23 cellular contexts compared by ENCODE assay signal in genomic region chr19:12687496-12688196, GRCh38. TPM values are rescaled to one million over a fixed set of nuclear protein-coding genes. Genes with fewer than 3 reads are reported as not detected.
DNase-seq lines count a peak whose midpoint lies in the region; ATAC-seq, FAIRE-seq and TF ChIP-seq lines count a peak whose summit lies in the region.
"Had no signal": no experiment of that assay in that cellular context is flagged by ENCODE, and none has a peak within 500 bp of the region (broad histone marks: within the 10 kb centered on the region; RNA-seq: fewer than 3 reads in every experiment).

TSS of gene GNG14 (plus strand) at chr19:12687998. CDS start at chr19:12688049, 51 bp downstream.

- H3K4me2 ChIP-seq in A549: no peak within 1 kb of the TSS
- H3K4me2 ChIP-seq: GM23338 had no signal

- H3K4me1 ChIP-seq in A549: no peaks in the 10 kb centered on the region
- no peaks in the 10 kb centered on the region for H3K4me1 ChIP-seq in HEK293 (ENCODE audit: control insufficient read depth, insufficient read depth, low read length)
- H3K4me1 ChIP-seq in NT2/D1 (ENCODE audit: insufficient read depth, insufficient read length): peaks cover 4% of the 10 kb centered on the region
- H3K4me1 ChIP-seq: BE2C had no signal

- H3K27ac ChIP-seq in A549 (no peak within 1 kb of the TSS), HEK293 (ENCODE audit: extremely low read depth, low read depth, low read length) (no peak within 1 kb of the TSS)
- H3K27ac ChIP-seq: SK-N-MC had no signal

- DNase-seq in A549 (ENCODE audit: low read depth in 1 of 2, low spot score in 1 of 2) (no peak), NT2/D1 (ENCODE audit: low read depth, low spot score) (no peak), glutamatergic neuron (no peak), GM19238 (ENCODE audit: insufficient read length, low spot score) (no peak), T-helper 17 cell (no peak), NCI-H1694 treated with DMSO at 0.1 percent for 48 hours (lab: John Stamatoyannopoulos, UW) (no peak)
- DNase-seq: BE2C; Calu3; CD8-positive, alpha-beta T cell; Kasumi-1; MM.1S; NCI-H1105; NCI-H2081 treated with DMSO at 0.1 percent for 48 hours; NCI-H510A; NCI-H774; OCI-M1; Right ventricle myocardium superior had no signal

- peaks cover 0 to 29% of the 10 kb centered on the region in 2 experiments; a peak in 1 of 3 replicates for H3K36me3 ChIP-seq in HEK293 (ENCODE audit: control insufficient read depth in 2 of 2, insufficient read depth in 1 of 2, low read length in 2 of 2)
- peaks cover 53% of the 10 kb centered on the region for H3K36me3 ChIP-seq in NT2/D1 (ENCODE audit: insufficient read depth, insufficient read length, low read length)
- H3K36me3 ChIP-seq: BE2C had no signal

- TF ChIP-seq CTCF in A549 (IDR thresholded peaks at IDR 0.05) (no peak), HEK293 (tag by site-specific recombination; IDR thresholded peaks at IDR 0.05) (no peak), glutamatergic neuron (IDR thresholded peaks at IDR 0.05; ENCODE audit: partially characterized antibody, unreplicated experiment) (no peak)

- peak within 1 kb of the TSS; percentile 42 for H3K4me3 Mint-ChIP-seq in glutamatergic neuron (ENCODE audit: unreplicated experiment)
- H3K4me3 Mint-ChIP-seq in T-helper 17 cell: no peak within 1 kb of the TSS
- H3K4me3 Mint-ChIP-seq: CD8-positive, alpha-beta T cell; GM23338 had no signal

- H3K9me3 Mint-ChIP-seq in glutamatergic neuron (ENCODE audit: unreplicated experiment): peaks cover 4% of the 10 kb centered on the region
- H3K9me3 Mint-ChIP-seq: CD8-positive, alpha-beta T cell; GM23338 had no signal

- no peak within 1 kb of the TSS for H3K27ac Mint-ChIP-seq in glutamatergic neuron (ENCODE audit: unreplicated experiment)
- no peak within 1 kb of the TSS for H3K27ac Mint-ChIP-seq in T-helper 17 cell
- H3K27ac Mint-ChIP-seq: CD8-positive, alpha-beta T cell; GM23338 had no signal

- H3K4me3 ChIP-seq in A549 (no peak within 1 kb of the TSS), HEK293 (ENCODE audit: low read depth, low read length) (no peak within 1 kb of the TSS), NT2/D1 (ENCODE audit: insufficient read length, low read depth) (no peak within 1 kb of the TSS)
- H3K4me3 ChIP-seq: GM23338, SK-N-MC had no signal

- TF ChIP-seq EP300 in A549 (IDR thresholded peaks at IDR 0.05): no peak

- no peak for TF ChIP-seq RAD21 in A549 (conservative IDR thresholded peaks at IDR 0.05 in 1 of 2, IDR thresholded peaks at IDR 0.05 in 1 of 2)

- peaks cover 4% of the 10 kb centered on the region for H3K36me3 Mint-ChIP-seq in glutamatergic neuron (ENCODE audit: unreplicated experiment)
- no peaks in the 10 kb centered on the region for H3K36me3 Mint-ChIP-seq in T-helper 17 cell (ENCODE audit: low read depth)
- H3K36me3 Mint-ChIP-seq: CD8-positive, alpha-beta T cell had no signal

- CTCF ChIA-PET in A549 (lab: Yijun Ruan, JAX) (interaction anchor here (0.6 to 2.7 kb wide), 2 partner anchors 16 to 177 kb away, joined by 3 to 7 read pairs; no protein-coding TSS in a partner anchor), HEK293 (lab: Yijun Ruan, JAX) (no interaction called here)

- FAIRE-seq in A549 (lab: Jason Lieb, UNC): no peak
- FAIRE-seq: GM12891 had no signal

- peak; percentile 25 to 36; a peak in 3 of 6 replicates for ATAC-seq in A549
- ATAC-seq in HG03025 (IDR thresholded peaks at IDR 0.05; ENCODE audit: low FRiP score, unreplicated experiment): no peak
- ATAC-seq in T-helper 17 cell: no peak
- ATAC-seq: CD8-positive, alpha-beta T cell; GM23338 had no signal

- H3K9me3 ChIP-seq in A549 (no peaks in the 10 kb centered on the region), HEK293 (ENCODE audit: control insufficient read depth, insufficient read depth, low read depth, low read length) (no peaks in the 10 kb centered on the region), NT2/D1 (ENCODE audit: insufficient read depth, low read length) (no peaks in the 10 kb centered on the region), T-helper 17 cell (ENCODE audit: control insufficient read depth, low read length, poor library complexity, severe bottlenecking) (no peaks in the 10 kb centered on the region)
- H3K9me3 ChIP-seq: BE2C had no signal

- POLR2A ChIA-PET in A549 (lab: Yijun Ruan, JAX) (interaction anchor here (0.7 kb wide), 1 partner anchor 9 kb away, joined by 5 read pairs; no protein-coding TSS in a partner anchor), HEK293 (lab: Yijun Ruan, JAX) (no interaction called here)

- H3K27me3 ChIP-seq in NT2/D1 (ENCODE audit: insufficient read depth, insufficient read length): no peaks in the 10 kb centered on the region
- H3K27me3 ChIP-seq: BE2C had no signal

- H3K27me3 Mint-ChIP-seq in glutamatergic neuron (ENCODE audit: unreplicated experiment) (peaks cover 6% of the 10 kb centered on the region), T-helper 17 cell (no peaks in the 10 kb centered on the region)

- 83% methylated on average over 6 of the region's 9 CpGs for WGBS in A549 (ENCODE audit: missing lambda C conversion rate)

- TF ChIP-seq POLR2A in A549 (IDR thresholded peaks at IDR 0.05; ENCODE audit: low read length): no peak

- peak within 1 kb of the TSS; percentile 21 for H3K9ac ChIP-seq in NT2/D1 (ENCODE audit: insufficient read length, low read depth)

- H3K4me1 Mint-ChIP-seq in glutamatergic neuron (ENCODE audit: low read depth, unreplicated experiment): peaks cover 1% of the 10 kb centered on the region
- peaks cover 4% of the 10 kb centered on the region for H3K4me1 Mint-ChIP-seq in T-helper 17 cell
- H3K4me1 Mint-ChIP-seq: GM23338 had no signal

TF ChIP-seq in A549, 52 proteins besides CTCF, POLR2A, EP300 and RAD21:
- TF ChIP-seq BHLHE40 (IDR thresholded peaks at IDR 0.05; ENCODE audit: low read depth, low read length): no peak

TF ChIP-seq in HEK293, 187 proteins besides CTCF, POLR2A, EP300 and RAD21:
- TF ChIP-seq ZNF561 (tag by site-specific recombination; IDR thresholded peaks at IDR 0.05; ENCODE audit: borderline replicate concordance): no peak
- peak; percentile 52 for TF ChIP-seq GLIS1 (tag by site-specific recombination; IDR thresholded peaks at IDR 0.05)
- no peak for TF ChIP-seq ZNF677 (tag by site-specific recombination; IDR thresholded peaks at IDR 0.05)

RNA-seq across cellular contexts. Expression of gene GNG14, which starts in this region (rescaled TPM):
- polyA plus RNA-seq in A549 (2011; rRNA removed): not detected in 2 replicates
- polyA plus RNA-seq in A549 (2012; cell fraction: cytosol; rRNA removed): not detected in 2 replicates
- polyA plus RNA-seq in A549 (2012; cell fraction: nucleus; rRNA removed): not detected in 2 replicates
- not detected in 3 replicates for polyA plus RNA-seq in A549 (2017; fragmentation: RNase III; extraction: RNeasy Plus Mini Kit Qiagen cat#74134 plus additional on column Dnase treatment)
- polyA minus RNA-seq in A549 (2011; rRNA and poly(A)+ RNA removed): not detected in 2 replicates
- total RNA-seq in glutamatergic neuron (ENCODE audit: unreplicated experiment): not detected
- total RNA-seq in T-helper 17 cell: not detected
- total RNA-seq: A172; Calu3; CD8-positive, alpha-beta T cell; GM23338; Right ventricle myocardium superior had no signal
- polyA plus RNA-seq: GM23338 had no signal

Comparison
In these comparisons a context has a peak if more than half of its experiments do, and no peak if none do; other contexts are left out.
1. Peak in ATAC-seq in A549; RNA of the gene not detected or under 1 TPM.